Comparison of ENCODE assay signal across 23 cellular contexts in genomic region chr18:70758780-70759179, GRCh38.
"Had no signal": no experiment of that assay in that cellular context is flagged by ENCODE, and none has a peak within 500 bp of the region (broad histone marks: within the 10 kb centered on the region; RNA-seq: fewer than 3 reads in every experiment).

No MANE protein-coding gene starts in this region.

- H3K9me3 ChIP-seq: stomach, suprapubic skin, testis, thoracic aorta, thyroid gland, tibial artery, tibial nerve, transverse colon, upper lobe of left lung, upper lobe of right lung, uterus, vagina had no signal

- H3K4me1 ChIP-seq: stomach, suprapubic skin, testis, thyroid gland, tibial artery, tibial nerve, transverse colon, upper lobe of left lung, upper lobe of right lung, uterus, vagina had no signal

- H3K36me3 ChIP-seq: stomach, suprapubic skin, thoracic aorta, thyroid gland, tibial artery, tibial nerve, transverse colon, upper lobe of left lung, upper lobe of right lung, uterus, vagina had no signal

- H3K4me3 ChIP-seq: stomach, suprapubic skin, testis, thoracic aorta, thyroid gland, tibial artery, tibial nerve, transverse colon, upper lobe of left lung, upper lobe of right lung, uterus, vagina had no signal

- DNase-seq: stimulated activated CD4-positive, alpha-beta T cell treated with anti-CD3 and anti-CD28 coated beads, Interleukin-2, amount 100 ng/mL, for 48 hours; stimulated activated CD4-positive, alpha-beta T cell treated with anti-CD3 and anti-CD28 coated beads, Interleukin-4, amount 100 ng/mL, for 1 hour; stimulated activated CD4-positive, alpha-beta T cell treated with anti-CD3 and anti-CD28 coated beads, Interleukin-4, amount 100 ng/mL, for 24 hours; stimulated activated CD4-positive, alpha-beta T cell treated with anti-CD3 and anti-CD28 coated beads, Interleukin-4, amount 100 ng/mL, for 4 hours; stimulated activated CD8-positive, alpha-beta memory T cell treated with anti-CD3 and anti-CD28 coated beads, Interleukin-4, amount 100 ng/mL, for 48 hours; stimulated activated naive B cell treated with anti-CD40 and anti-IgM and Interleukin-4, amounts not matched to agents 10 μg/mL and 1 μg/mL and 100 μg/mL, for 72 hours; stimulated activated naive CD4-positive, alpha-beta T cell; stimulated activated naive CD4-positive, alpha-beta T cell treated with Interleukin-2 at 50 U/mL for 16 hours; stimulated activated naive CD8-positive, alpha-beta T cell treated with anti-CD3 and anti-CD28 coated beads, Interleukin-15, amount 100 ng/mL, for 72 hours; stimulated activated naive CD8-positive, alpha-beta T cell treated with anti-CD3 and anti-CD28 coated beads, Interleukin-15, Interleukin-2, amounts not matched to agents 100 U/mL and 50 U/mL, for 24 hours; stomach; substantia nigra; testis; thyroid gland; tibial artery; transverse colon; upper lobe of left lung; upper lobe of right lung; uterus had no signal

- H3K27me3 ChIP-seq: stomach, suprapubic skin, testis, thyroid gland, tibial artery, tibial nerve, transverse colon, upper lobe of left lung, upper lobe of right lung, uterus, vagina had no signal

- H3K27ac ChIP-seq: stomach, suprapubic skin, testis, thoracic aorta, thyroid gland, tibial artery, tibial nerve, transverse colon, upper lobe of left lung, upper lobe of right lung, uterus, vagina had no signal
